ENCODE assay signal across 13 cellular contexts in the genomic region with DNA sequence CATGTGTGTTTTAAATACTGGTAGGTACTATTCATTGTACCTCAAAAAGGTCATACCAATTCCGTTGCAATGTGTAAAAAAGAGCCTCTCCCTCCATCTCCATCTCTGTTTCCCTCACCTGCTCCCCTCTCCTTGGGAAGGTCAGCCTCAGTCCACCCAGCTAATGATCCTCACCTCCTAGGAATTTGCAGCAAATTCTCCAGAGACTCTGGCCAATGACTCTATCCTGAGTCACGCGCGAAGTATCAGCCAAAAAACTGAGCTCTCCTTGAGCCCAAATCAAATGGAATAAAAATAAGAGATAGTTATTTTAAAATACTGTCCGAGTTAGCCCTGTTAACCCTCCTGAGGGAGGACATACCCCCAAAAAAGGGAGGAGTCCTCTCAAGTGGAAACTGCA.
DNase-seq lines count a peak whose midpoint lies in the region; ATAC-seq, FAIRE-seq and TF ChIP-seq lines count a peak whose summit lies in the region.
"Had no signal": no experiment of that assay in that cellular context is flagged by ENCODE, and none has a peak within 500 bp of the region (broad histone marks: within the 10 kb centered on the region; RNA-seq: fewer than 3 reads in every experiment).

No MANE protein-coding gene starts in this region.

- intact Hi-C loops in natural killer cell (cut with micrococcal nuclease) = no loop called here

- H4K20me1 ChIP-seq in keratinocyte (ENCODE audit: control insufficient read depth, extremely low read depth, insufficient read depth, low read length) = no peaks in the 10 kb centered on the region
- H4K20me1 ChIP-seq: BLaER1 had no signal

- H3K27me3 ChIP-seq in ACC112 (ENCODE audit: insufficient read depth, low read length) (no peaks in the 10 kb centered on the region), keratinocyte (ENCODE audit: control insufficient read depth, extremely low read depth, insufficient read depth, low read length) (no peaks in the 10 kb centered on the region)
- H3K27me3 ChIP-seq: BLaER1, transverse colon had no signal

- peaks cover 3 to 7% of the 10 kb centered on the region in 2 donors for H3K9me3 Mint-ChIP-seq in natural killer cell

- H3K27ac Mint-ChIP-seq in natural killer cell = no peak overlapping the region

- H3K79me2 ChIP-seq in ACC112 (ENCODE audit: control insufficient read depth, insufficient read depth, low read length, unreplicated experiment) = no peaks in the 10 kb centered on the region
- H3K79me2 ChIP-seq in keratinocyte (ENCODE audit: control insufficient read depth, insufficient read depth, low read length) = no peaks in the 10 kb centered on the region

- TF ChIP-seq CTCF in astrocyte of the spinal cord (IDR thresholded peaks at IDR 0.05; ENCODE audit: low read depth, low read length) (no peak), keratinocyte (optimal IDR thresholded peaks at IDR 0.05 in 1 of 3, IDR thresholded peaks at IDR 0.05 in 1 of 3, conservative IDR thresholded peaks at IDR 0.05 in 1 of 3; ENCODE audit: extremely low read depth in 1 of 3, insufficient read depth in 2 of 3, low read length in 3 of 3) (no peak), natural killer cell (IDR thresholded peaks at IDR 0.05) (no peak)

- H3K9me1 ChIP-seq in keratinocyte (ENCODE audit: control insufficient read depth, extremely low read depth, insufficient read depth, low read length) = no peaks in the 10 kb centered on the region

- no peaks in the 10 kb centered on the region for H3K36me3 ChIP-seq in ACC112 (ENCODE audit: insufficient read depth, low read length)
- H3K36me3 ChIP-seq in keratinocyte (ENCODE audit: control insufficient read depth in 2 of 2, extremely low read depth in 1 of 2, insufficient read depth in 2 of 2, low read length in 2 of 2) = no peaks in the 10 kb centered on the region
- H3K36me3 ChIP-seq: BLaER1, transverse colon had no signal

- peaks cover 0 to 7% of the 10 kb centered on the region in 2 donors for H3K27me3 Mint-ChIP-seq in natural killer cell (ENCODE audit: low read depth in 2 of 2)

- H3K27ac ChIP-seq in ACC112 (ENCODE audit: low read depth, low read length) = peak overlapping the region; percentile 82
- no peak overlapping the region for H3K27ac ChIP-seq in keratinocyte (ENCODE audit: control insufficient read depth, insufficient read depth, low read length)
- H3K27ac ChIP-seq: BLaER1, transverse colon had no signal

- H3K4me3 Mint-ChIP-seq in natural killer cell = no peak overlapping the region

- peak; percentile 91 for DNase-seq in HS-5 (ENCODE audit: low read depth)
- peak; percentile 86 for DNase-seq in astrocyte of the spinal cord (ENCODE audit: low read depth, low spot score)
- no peak for DNase-seq in keratinocyte (ENCODE audit: low read depth, low spot score)
- DNase-seq in natural killer cell = no peak
- no peak for DNase-seq in GM19240 (ENCODE audit: insufficient read length, low spot score)
- DNase-seq: activated effector memory CD4-positive, alpha-beta T cell treated with Interleukin-2 at 50 U/mL for 16 hours; cortex of kidney; hippocampal formation; transverse colon had no signal

- dilution Hi-C loops in keratinocyte (cut with MboI; ENCODE audit: extremely low pct_ligation_motif_present, low sequenced_read_pairs) = no loop called here

- H3K36me3 Mint-ChIP-seq in natural killer cell = peaks cover 10% of the 10 kb centered on the region

- no peak for FAIRE-seq in keratinocyte (lab: Jason Lieb, UNC)

- H3K9ac ChIP-seq in keratinocyte (ENCODE audit: control insufficient read depth, extremely low read depth, insufficient read depth, low read length) = no peak overlapping the region
- H3K9ac ChIP-seq: BLaER1 had no signal

- H3K4me3 ChIP-seq in ACC112 (ENCODE audit: low read depth, low read length) (peak overlapping the region; percentile 59; the same call in 1 of the 2 replicates), astrocyte of the spinal cord (ENCODE audit: low read depth, low read length) (no peak overlapping the region), keratinocyte (ENCODE audit: control insufficient read depth in 2 of 3, extremely low read depth in 1 of 3, insufficient read depth in 2 of 3, low read depth in 1 of 3, low read length in 3 of 3) (peak overlapping the region in 1 of 3 experiments; percentile 37)
- H3K4me3 ChIP-seq: BLaER1, transverse colon had no signal

- peaks cover 37% of the 10 kb centered on the region for H3K4me1 ChIP-seq in ACC112 (ENCODE audit: control insufficient read depth, insufficient read depth, low read length, unreplicated experiment)
- H3K4me1 ChIP-seq in keratinocyte (ENCODE audit: control insufficient read depth, extremely low read depth, insufficient read depth, low read length) = peaks cover 14% of the 10 kb centered on the region
- H3K4me1 ChIP-seq: BLaER1, transverse colon had no signal

- H3K9me3 ChIP-seq in keratinocyte (ENCODE audit: control insufficient read depth, low read depth, low read length) = no peaks in the 10 kb centered on the region
- H3K9me3 ChIP-seq: transverse colon had no signal

- ATAC-seq in GM21528 (IDR thresholded peaks at IDR 0.05; ENCODE audit: low FRiP score, unreplicated experiment) (no peak), natural killer cell (no peak), HG03571 (IDR thresholded peaks at IDR 0.05; ENCODE audit: unreplicated experiment) (no peak)

- in situ Hi-C loops in astrocyte of the spinal cord (cut with HindIII; ENCODE audit: low sequenced_read_pairs) = no loop called here

- H3K4me2 ChIP-seq in keratinocyte (ENCODE audit: control insufficient read depth, extremely low read depth, insufficient read depth, low read depth, low read length) = peak overlapping the region; percentile 60
- H3K4me2 ChIP-seq: BLaER1 had no signal

- peak overlapping the region; percentile 87 for H2AFZ ChIP-seq in ACC112 (ENCODE audit: low read length, unreplicated experiment)
- H2AFZ ChIP-seq in keratinocyte (ENCODE audit: control insufficient read depth, low read length) = no peak overlapping the region

- peaks cover under 1 to 1% of the 10 kb centered on the region in 2 donors for H3K4me1 Mint-ChIP-seq in natural killer cell

Comparison
In these comparisons a context has a peak if more than half of its experiments do, and no peak if none do; other contexts are left out.
1. DNase-seq: peak in HS-5 (single experiment) and astrocyte of the spinal cord (single experiment); none in keratinocyte (single experiment), natural killer cell (single experiment) and GM19240 (single experiment).